Comparison of ENCODE assay signal across 8 cellular contexts in the genomic region with DNA sequence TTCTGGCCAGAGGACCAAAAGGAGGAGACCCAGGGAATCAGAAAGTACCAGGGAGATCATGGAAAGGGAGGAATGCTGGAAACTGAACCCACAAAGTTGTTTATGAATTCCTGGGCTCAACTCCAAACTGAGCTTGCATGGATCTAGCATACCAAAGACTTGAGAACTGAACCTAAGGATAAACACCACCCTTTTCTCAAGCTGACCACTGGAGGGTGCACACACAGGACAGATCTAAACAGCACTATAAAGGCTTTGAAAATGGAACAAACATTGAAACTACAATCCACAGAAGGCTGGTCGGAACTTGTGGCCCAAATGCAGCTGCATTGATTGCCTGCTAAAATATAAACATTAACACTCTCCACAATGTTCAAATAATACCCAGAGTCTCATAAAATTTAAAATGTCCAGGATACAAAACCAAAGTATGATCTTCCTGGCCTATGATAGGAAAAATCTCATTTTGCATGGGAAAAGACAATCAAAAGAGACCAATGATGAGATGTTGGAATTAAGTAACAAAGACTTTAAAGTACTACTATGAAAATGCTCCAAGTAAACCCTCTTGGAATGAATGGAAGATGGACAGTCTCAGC. TPM values are rescaled to one million over a fixed set of nuclear protein-coding genes. Genes with fewer than 3 reads are reported as not detected.
DNase-seq lines count a peak whose midpoint lies in the region; ATAC-seq and TF ChIP-seq lines count a peak whose summit lies in the region.

No MANE protein-coding gene starts in this region.

- no peak overlapping the region for H3K4me3 ChIP-seq in epithelial cell of esophagus (ENCODE audit: low read length)

- H3K4me1 Mint-ChIP-seq in nephron progenitor cell = peaks cover 7% of the 10 kb centered on the region
- H3K4me1 Mint-ChIP-seq in activated T-helper 1 cell treated with anti-CD3 and anti-CD28 coated beads, Interleukin-12 subunit alpha, Interleukin-12 subunit beta, Interleukin-2, Interleukin-4 antibody, amounts not matched to agents 30 ng/mL and 10 ng/mL and 1 ng/mL, durations not matched to agents 14 hours and 24 hours and 36 hours (ENCODE audit: low read depth) = peaks cover 54% of the 10 kb centered on the region

- H3K36me3 Mint-ChIP-seq in nephron progenitor cell (ENCODE audit: low read depth) = peaks cover 5% of the 10 kb centered on the region
- peaks cover 5% of the 10 kb centered on the region for H3K36me3 Mint-ChIP-seq in activated T-helper 1 cell treated with anti-CD3 and anti-CD28 coated beads, Interleukin-12 subunit alpha, Interleukin-12 subunit beta, Interleukin-2, Interleukin-4 antibody, amounts not matched to agents 30 ng/mL and 10 ng/mL and 1 ng/mL, durations not matched to agents 14 hours and 24 hours and 36 hours (ENCODE audit: low read depth)

- H3K4me3 Mint-ChIP-seq in nephron progenitor cell = no peak overlapping the region
- no peak overlapping the region for H3K4me3 Mint-ChIP-seq in activated T-helper 1 cell treated with anti-CD3 and anti-CD28 coated beads, Interleukin-12 subunit alpha, Interleukin-12 subunit beta, Interleukin-2, Interleukin-4 antibody, amounts not matched to agents 30 ng/mL and 10 ng/mL and 1 ng/mL, durations not matched to agents 14 hours and 24 hours and 36 hours

- peaks cover 9% of the 10 kb centered on the region for H3K27me3 Mint-ChIP-seq in nephron progenitor cell (ENCODE audit: low read depth, poor library complexity)
- H3K27me3 Mint-ChIP-seq in activated T-helper 1 cell treated with anti-CD3 and anti-CD28 coated beads, Interleukin-12 subunit alpha, Interleukin-12 subunit beta, Interleukin-2, Interleukin-4 antibody, amounts not matched to agents 30 ng/mL and 10 ng/mL and 1 ng/mL, durations not matched to agents 14 hours and 24 hours and 36 hours (ENCODE audit: insufficient read depth) = peaks cover 4% of the 10 kb centered on the region

- TF ChIP-seq CTCF in epithelial cell of esophagus (IDR thresholded peaks at IDR 0.05; ENCODE audit: insufficient read depth, low read depth, low read length, missing control alignments) (peak; percentile 65), nephron progenitor cell (IDR thresholded peaks at IDR 0.05) (peak; percentile 35)

- ATAC-seq in HG02588 (IDR thresholded peaks at IDR 0.05; ENCODE audit: unreplicated experiment) = peak; percentile 51

- DNase-seq in NCI-H2196 (lab: John Stamatoyannopoulos, UW; ENCODE audit: unreplicated experiment) (peak; percentile 21), NCI-H2196 treated with DMSO at 0.1 percent for 48 hours (lab: John Stamatoyannopoulos, UW; ENCODE audit: unreplicated experiment) (no peak), RPMI7951 (ENCODE audit: low read depth) (peak; percentile 76), epithelial cell of esophagus (ENCODE audit: low read depth) (peak; percentile 62), nephron progenitor cell (no peak)
- no peak for DNase-seq in activated T-helper 1 cell treated with anti-CD3 and anti-CD28 coated beads, Interleukin-12 subunit alpha, Interleukin-12 subunit beta, Interleukin-2, Interleukin-4 antibody, amounts not matched to agents 30 ng/mL and 10 ng/mL and 1 ng/mL, durations not matched to agents 14 hours and 24 hours and 36 hours (ENCODE audit: low spot score)
- no peak for DNase-seq in effector CD8-positive, alpha-beta T cell (lab: John Stamatoyannopoulos, UW)

- H3K9me3 Mint-ChIP-seq in nephron progenitor cell = peaks cover 19% of the 10 kb centered on the region
- peaks cover 4% of the 10 kb centered on the region for H3K9me3 Mint-ChIP-seq in activated T-helper 1 cell treated with anti-CD3 and anti-CD28 coated beads, Interleukin-12 subunit alpha, Interleukin-12 subunit beta, Interleukin-2, Interleukin-4 antibody, amounts not matched to agents 30 ng/mL and 10 ng/mL and 1 ng/mL, durations not matched to agents 14 hours and 24 hours and 36 hours

- intact Hi-C loops in activated T-helper 1 cell treated with anti-CD3 and anti-CD28 coated beads, Interleukin-12 subunit alpha, Interleukin-12 subunit beta, Interleukin-2, Interleukin-4 antibody, amounts not matched to agents 30 ng/mL and 10 ng/mL and 1 ng/mL, durations not matched to agents 14 hours and 24 hours and 36 hours (cut with micrococcal nuclease) = loop anchor here (1.0 to 5.0 kb wide), 3 partner anchors 206 to 314 kb away; no protein-coding TSS in a partner anchor

- H3K27ac Mint-ChIP-seq in nephron progenitor cell = no peak overlapping the region
- H3K27ac Mint-ChIP-seq in activated T-helper 1 cell treated with anti-CD3 and anti-CD28 coated beads, Interleukin-12 subunit alpha, Interleukin-12 subunit beta, Interleukin-2, Interleukin-4 antibody, amounts not matched to agents 30 ng/mL and 10 ng/mL and 1 ng/mL, durations not matched to agents 14 hours and 24 hours and 36 hours = no peak overlapping the region

RNA-seq across cellular contexts. Expression of gene IRF1, which starts 15.6 kb away (rescaled TPM):
- 34.1 and 42.1 TPM in 2 replicates for total RNA-seq in RPMI7951 (2014; rRNA removed; shearing (Covaris generic))
- 190 and 198 TPM in 2 replicates for total RNA-seq in activated T-helper 1 cell treated with anti-CD3 and anti-CD28 coated beads, Interleukin-12 subunit alpha, Interleukin-12 subunit beta, Interleukin-2, Interleukin-4 antibody, amounts not matched to agents 30 ng/mL and 10 ng/mL and 1 ng/mL, durations not matched to agents 14 hours and 24 hours and 36 hours

RNA-seq across cellular contexts. Expression of gene IL5, which starts 37.1 kb away (rescaled TPM):
- total RNA-seq in RPMI7951 (2014; rRNA removed; shearing (Covaris generic)) = not detected in 2 replicates
- 1.5 and 2.2 TPM in 2 replicates for total RNA-seq in activated T-helper 1 cell treated with anti-CD3 and anti-CD28 coated beads, Interleukin-12 subunit alpha, Interleukin-12 subunit beta, Interleukin-2, Interleukin-4 antibody, amounts not matched to agents 30 ng/mL and 10 ng/mL and 1 ng/mL, durations not matched to agents 14 hours and 24 hours and 36 hours

RNA-seq across cellular contexts. Expression of gene RAD50, which starts 50.6 kb away (rescaled TPM):
- 13.5 and 25.2 TPM in 2 replicates for total RNA-seq in RPMI7951 (2014; rRNA removed; shearing (Covaris generic))
- 30.9 and 33.0 TPM in 2 replicates for total RNA-seq in activated T-helper 1 cell treated with anti-CD3 and anti-CD28 coated beads, Interleukin-12 subunit alpha, Interleukin-12 subunit beta, Interleukin-2, Interleukin-4 antibody, amounts not matched to agents 30 ng/mL and 10 ng/mL and 1 ng/mL, durations not matched to agents 14 hours and 24 hours and 36 hours

Comparison
In these comparisons a context has a peak if more than half of its experiments do, and no peak if none do; other contexts are left out.
1. DNase-seq: peak in NCI-H2196 (single experiment), RPMI7951 (single experiment) and epithelial cell of esophagus (single experiment); none in NCI-H2196 treated with DMSO at 0.1 percent for 48 hours (single experiment), nephron progenitor cell (single experiment), activated T-helper 1 cell treated with anti-CD3 and anti-CD28 coated beads, Interleukin-12 subunit alpha, Interleukin-12 subunit beta, Interleukin-2, Interleukin-4 antibody, amounts not matched to agents 30 ng/mL and 10 ng/mL and 1 ng/mL, durations not matched to agents 14 hours and 24 hours and 36 hours (single experiment) and effector CD8-positive, alpha-beta T cell (single experiment).